1 cellular context compared by ENCODE assay signal in genomic region chr1:200082329-200082728, GRCh38.
A peak's percentile ranks its signal among the peaks of the same experiment; 100 is the strongest.
TF ChIP-seq lines count a peak whose summit lies in the region.

No MANE protein-coding gene starts in this region.

TF ChIP-seq in A549, 52 proteins besides CTCF, POLR2A, EP300 and RAD21:
- no peak for TF ChIP-seq REST (IDR thresholded peaks at IDR 0.05)
- no peak for TF ChIP-seq MYC (IDR thresholded peaks at IDR 0.05; ENCODE audit: borderline replicate concordance, low read length)
- TF ChIP-seq EHMT2 (IDR thresholded peaks at IDR 0.05; ENCODE audit: low read depth): no peak
- TF ChIP-seq FOSL2 (IDR thresholded peaks at IDR 0.05): no peak
- TF ChIP-seq FOSL2 (CRISPR knock-in tag; IDR thresholded peaks at IDR 0.05): 0 out of 2 replicates have a peak, but pooled peaks have one; percentile 8
- TF ChIP-seq HEYL (CRISPR knock-in tag; IDR thresholded peaks at IDR 0.05): no peak
- TF ChIP-seq GATA3 (IDR thresholded peaks at IDR 0.05; ENCODE audit: borderline replicate concordance): no peak
